ENCODE assay signal across 30 cellular contexts in genomic region chr2:79980116-79980515, GRCh38.
"Had no signal": no experiment of that assay in that cellular context is flagged by ENCODE, and none has a peak within 500 bp of the region (broad histone marks: within the 10 kb centered on the region; RNA-seq: fewer than 3 reads in every experiment).

No MANE protein-coding gene starts in this region.

- H3K36me3 Mint-ChIP-seq: activated naive CD8-positive, alpha-beta T cell had no signal

- H3K4me1 ChIP-seq: body of pancreas, colonic mucosa, heart left ventricle had no signal

- H3K4me1 Mint-ChIP-seq: activated B cell treated with CpG ODN at 0.5 μM for 24 hours; activated T-helper 17 cell treated with anti-CD3 and anti-CD28 coated beads, Interleukin-2, amount 50 U/mL, for 72 hours; T-helper 17 cell had no signal

- H3K27me3 ChIP-seq: body of pancreas, colonic mucosa, heart left ventricle had no signal

- H3K27ac ChIP-seq: body of pancreas, colonic mucosa, heart left ventricle, WERI-Rb-1 had no signal

- H3K9me3 ChIP-seq: body of pancreas, colonic mucosa, heart left ventricle had no signal

- H3K27me3 Mint-ChIP-seq: activated B cell treated with CpG ODN at 0.5 μM for 24 hours; activated naive CD8-positive, alpha-beta T cell; activated T-helper 17 cell treated with anti-CD3 and anti-CD28 coated beads, Interleukin-2, amount 50 U/mL, for 72 hours; T-helper 17 cell had no signal

- DNase-seq: activated B cell treated with CpG ODN at 0.5 μM for 24 hours; activated CD4-positive, alpha-beta T cell treated with anti-CD3 and anti-CD28 coated beads for 48 hours; activated CD4-positive, alpha-beta T cell treated with anti-CD3 and anti-CD28 coated beads, Interleukin-2, amount 50 U/mL, for 1 hour; activated CD4-positive, alpha-beta T cell treated with anti-CD3 and anti-CD28 coated beads, Interleukin-2, amount 50 U/mL, for 48 hours; activated CD8-positive, alpha-beta memory T cell treated with anti-CD3 and anti-CD28 coated beads for 24 hours; activated CD8-positive, alpha-beta T cell treated with anti-CD3 and anti-CD28 coated beads for 36 hours; activated effector memory CD4-positive, alpha-beta T cell treated with Interleukin-2 at 50 U/mL for 16 hours; activated gamma-delta T cell treated with Interleukin-2 at 50 U/mL for 16 hours; activated naive CD4-positive, alpha-beta T cell treated with anti-CD3 and anti-CD28 coated beads, Interleukin-2, amount 50 U/mL, for 16 hours; activated naive CD4-positive, alpha-beta T cell treated with Interleukin-2 at 50 U/mL for 16 hours; activated T-cell treated with anti-CD3 and anti-CD28 coated beads, Interleukin-2, amount 50 U/mL, for 4 hours; amniotic stem cell; aorta; body of pancreas; cerebellar nuclear complex; colonic mucosa; effector memory CD4-positive, alpha-beta T cell; endodermal cell; foreskin fibroblast; glutamatergic neuron; heart left ventricle; T-helper 1 cell; T-helper 17 cell; T1000; WERI-Rb-1 had no signal

- H3K4me3 Mint-ChIP-seq: activated B cell treated with CpG ODN at 0.5 μM for 24 hours; activated CD8-positive, alpha-beta T cell treated with anti-CD3 and anti-CD28 coated beads for 36 hours; activated naive CD8-positive, alpha-beta T cell; activated T-cell treated with anti-CD3 and anti-CD28 coated beads, Interleukin-2, amount 50 U/mL, for 4 hours; activated T-helper 17 cell treated with anti-CD3 and anti-CD28 coated beads, Interleukin-2, amount 50 U/mL, for 72 hours; endodermal cell; T-helper 17 cell; T-helper 2 cell treated with Interferon-gamma antibody and Interleukin-4, amounts not matched to agents 5 μg/mL and 100 μg/mL, for 36 hours had no signal

- H3K36me3 ChIP-seq: colonic mucosa, heart left ventricle, WERI-Rb-1 had no signal

- H3K27ac Mint-ChIP-seq: activated B cell treated with CpG ODN at 0.5 μM for 24 hours; activated CD8-positive, alpha-beta T cell treated with anti-CD3 and anti-CD28 coated beads for 36 hours; activated naive CD8-positive, alpha-beta T cell; activated T-helper 17 cell treated with anti-CD3 and anti-CD28 coated beads, Interleukin-2, amount 50 U/mL, for 72 hours; endodermal cell; T-helper 17 cell; T-helper 2 cell treated with Interferon-gamma antibody and Interleukin-4, amounts not matched to agents 5 μg/mL and 100 μg/mL, for 36 hours had no signal

- H3K4me3 ChIP-seq: body of pancreas, colonic mucosa, heart left ventricle had no signal

- H3K9me3 Mint-ChIP-seq: activated B cell treated with CpG ODN at 0.5 μM for 24 hours; activated CD8-positive, alpha-beta T cell treated with anti-CD3 and anti-CD28 coated beads for 36 hours; activated T-cell treated with anti-CD3 and anti-CD28 coated beads, Interleukin-2, amount 50 U/mL, for 4 hours; activated T-helper 17 cell treated with anti-CD3 and anti-CD28 coated beads, Interleukin-2, amount 50 U/mL, for 72 hours; endodermal cell; T-helper 2 cell treated with Interferon-gamma antibody and Interleukin-4, amounts not matched to agents 5 μg/mL and 100 μg/mL, for 36 hours had no signal

- ATAC-seq: activated CD4-positive, CD25-positive, alpha-beta regulatory T cell treated with anti-CD3 and anti-CD28 coated beads, Interleukin-2, amount 50 U/mL, for 24 hours; activated CD8-positive, alpha-beta T cell treated with anti-CD3 and anti-CD28 coated beads for 36 hours; activated T-cell treated with anti-CD3 and anti-CD28 coated beads, Interleukin-2, amount 50 U/mL, for 4 hours; activated T-helper 17 cell treated with anti-CD3 and anti-CD28 coated beads, Interleukin-2, amount 50 U/mL, for 72 hours; body of pancreas; esophagus mucosa; heart left ventricle; T-helper 17 cell had no signal
